Comparison of ENCODE assay signal across 10 cellular contexts in genomic region chr5:96226941-96227552, GRCh38.
DNase-seq lines count a peak whose midpoint lies in the region; ATAC-seq and TF ChIP-seq lines count a peak whose summit lies in the region.
"Had no signal": no experiment of that assay in that cellular context is flagged by ENCODE, and none has a peak within 500 bp of the region (broad histone marks: within the 10 kb centered on the region; RNA-seq: fewer than 3 reads in every experiment).

No MANE protein-coding gene starts in this region.

- DNase-seq in Daoy (ENCODE audit: low read depth): peak; percentile 64
- DNase-seq in foreskin keratinocyte: peak; percentile 94
- peak; percentile 46 to 49 for DNase-seq in psoas muscle
- DNase-seq in AML-193 (lab: John Stamatoyannopoulos, UW): no peak
- DNase-seq in cerebellar nuclear complex (lab: John Stamatoyannopoulos, UW): no peak
- DNase-seq: NCI-H1436 treated with DMSO at 0.1 percent for 48 hours; stimulated activated naive B cell treated with anti-CD40 and anti-IgM and Interleukin-4, amounts not matched to agents 10 μg/mL and 1 μg/mL and 100 μg/mL, for 72 hours had no signal

- no peak overlapping the region for H3K4me3 ChIP-seq in psoas muscle

- H3K4me1 ChIP-seq in foreskin keratinocyte (peaks cover 24% of the 10 kb centered on the region), psoas muscle (no peaks in the 10 kb centered on the region)

- intact Hi-C loops in psoas muscle (cut with DNase I): no loop called here

- no peaks in the 10 kb centered on the region for H3K27me3 ChIP-seq in foreskin keratinocyte
- H3K27me3 ChIP-seq in psoas muscle (ENCODE audit: insufficient read depth in 3 of 3, low read length in 2 of 3): no peaks in the 10 kb centered on the region

- TF ChIP-seq CTCF in foreskin keratinocyte (conservative IDR thresholded peaks at IDR 0.05) (no peak), psoas muscle (IDR thresholded peaks at IDR 0.05) (no peak)

- ATAC-seq in SK-N-SH treated with all-trans-retinoic acid at 6 μM for 48 hours (peak; percentile 95), foreskin keratinocyte (peak; percentile 81), psoas muscle (peak in 2 of 4 donors; percentile 27 to 63), GM18502 (IDR thresholded peaks at IDR 0.05; ENCODE audit: poor library complexity, unreplicated experiment) (no peak), HG03565 (IDR thresholded peaks at IDR 0.05; ENCODE audit: unreplicated experiment) (no peak)
- ATAC-seq: stimulated activated naive B cell treated with anti-CD40 and anti-IgM and Interleukin-4, amounts not matched to agents 10 μg/mL and 1 μg/mL and 100 μg/mL, for 72 hours had no signal

- 21 to 24% (median 22%) methylated on average over 6 of the region's 6 CpGs for WGBS in psoas muscle, 3 donors

- no peaks in the 10 kb centered on the region for H3K36me3 ChIP-seq in psoas muscle (ENCODE audit: insufficient read depth in 1 of 2, low read depth in 1 of 2)

- H3K27ac ChIP-seq in foreskin keratinocyte (peak overlapping the region; percentile 74), psoas muscle (no peak overlapping the region)

- H3K9me3 ChIP-seq in psoas muscle: no peaks in the 10 kb centered on the region

TF ChIP-seq in SK-N-SH treated with all-trans-retinoic acid at 6 μM for 48 hours, 23 proteins besides CTCF, POLR2A, EP300 and RAD21:
- TF ChIP-seq CREB5 (CRISPR knock-in tag; IDR thresholded peaks at IDR 0.05; ENCODE audit: low read depth) (peak; percentile 94), GLIS3 (CRISPR knock-in tag; IDR thresholded peaks at IDR 0.05) (no peak), ISL1 (CRISPR knock-in tag; IDR thresholded peaks at IDR 0.05) (peak; percentile 90), ZNF70 (CRISPR knock-in tag; IDR thresholded peaks at IDR 0.05) (no peak)
TF ChIP-seq in SK-N-SH treated with all-trans-retinoic acid at 6 μM for 48 hours: peak in this region for 2.

Comparison
In these comparisons a context has a peak if more than half of its experiments do, and no peak if none do; other contexts are left out.
1. DNase-seq: peak in Daoy (single experiment), foreskin keratinocyte (2 of 2) and psoas muscle (2 of 2); none in AML-193 (0 of 2) and cerebellar nuclear complex (0 of 2).
2. ATAC-seq: peak in SK-N-SH treated with all-trans-retinoic acid at 6 μM for 48 hours (single experiment) and foreskin keratinocyte (single experiment); none in GM18502 (single experiment) and HG03565 (single experiment).